10 cellular contexts compared by ENCODE assay signal in the genomic region with DNA sequence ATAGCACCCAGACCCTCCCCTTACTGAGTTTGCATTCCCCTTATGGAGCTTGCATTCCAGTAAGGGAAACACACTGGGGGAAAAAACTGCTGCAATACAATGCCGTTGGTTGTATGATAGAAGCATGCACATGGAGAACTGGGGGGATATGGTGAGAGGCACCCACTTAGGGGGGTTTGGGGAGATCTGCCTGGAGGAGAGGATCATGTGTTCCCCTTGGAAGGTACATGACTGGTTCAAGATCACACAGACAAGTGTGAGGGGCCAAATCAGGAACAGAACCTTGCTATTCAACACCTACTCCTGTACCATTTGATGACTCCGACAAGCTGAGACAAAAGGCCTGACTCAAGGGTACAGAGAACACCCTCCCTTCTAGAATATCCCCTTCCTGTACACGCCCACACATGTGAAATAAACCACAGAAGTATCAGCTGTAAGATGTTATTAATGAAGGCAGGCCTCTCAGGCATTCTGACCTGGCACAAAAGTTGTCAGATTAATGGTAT.
DNase-seq lines count a peak whose midpoint lies in the region; ATAC-seq, FAIRE-seq and TF ChIP-seq lines count a peak whose summit lies in the region.
"Had no signal": no experiment of that assay in that cellular context is flagged by ENCODE, and none has a peak within 500 bp of the region (broad histone marks: within the 10 kb centered on the region; RNA-seq: fewer than 3 reads in every experiment).

No MANE protein-coding gene starts in this region.

- 58 to 72% methylated on average over 3 of the region's 3 CpGs for WGBS in gastroesophageal sphincter (ENCODE audit: low coverage in 1 of 2), 2 donors

- no peaks in the 10 kb centered on the region for H3K27me3 ChIP-seq in gastroesophageal sphincter

- ATAC-seq in HG02884 (IDR thresholded peaks at IDR 0.05; ENCODE audit: unreplicated experiment) (peak; percentile 64), T-helper 17 cell (peak; percentile 46), gastroesophageal sphincter (no peak)

- no peak for TF ChIP-seq POLR2A in gastroesophageal sphincter (IDR thresholded peaks at IDR 0.05)

- no peak for TF ChIP-seq EP300 in gastroesophageal sphincter (IDR thresholded peaks at IDR 0.05)

- no peak overlapping the region for H3K27ac Mint-ChIP-seq in T-helper 17 cell

- H3K9me3 ChIP-seq in T-helper 17 cell (ENCODE audit: control insufficient read depth, low read length, poor library complexity, severe bottlenecking), result no peaks in the 10 kb centered on the region
- H3K9me3 ChIP-seq in gastroesophageal sphincter, result no peaks in the 10 kb centered on the region
- H3K9me3 ChIP-seq: BE2C had no signal

- H3K27me3 Mint-ChIP-seq in T-helper 17 cell, result peaks cover 41% of the 10 kb centered on the region

- peak; percentile 1 for DNase-seq in stimulated activated CD4-positive, alpha-beta T cell treated with anti-CD3 and anti-CD28 coated beads, Interleukin-2, amount 100 ng/mL, for 4 hours (ENCODE audit: low read depth)
- no peak for DNase-seq in stimulated activated CD4-positive, alpha-beta T cell treated with anti-CD3 and anti-CD28 coated beads, Interleukin-4, amount 100 ng/mL, for 24 hours
- DNase-seq in T-helper 17 cell (no peak), urothelium cell line (ENCODE audit: low spot score) (no peak), SHP77 treated with DMSO at 0.1 percent for 48 hours (lab: John Stamatoyannopoulos, UW) (no peak), DMS79 treated with DMSO at 0.1 percent for 48 hours (lab: John Stamatoyannopoulos, UW) (no peak)
- DNase-seq: BE2C had no signal

- H3K4me1 ChIP-seq in gastroesophageal sphincter, result no peaks in the 10 kb centered on the region
- H3K4me1 ChIP-seq: BE2C had no signal

- no peak overlapping the region for H3K4me3 Mint-ChIP-seq in T-helper 17 cell

- H3K36me3 ChIP-seq in gastroesophageal sphincter, result no peaks in the 10 kb centered on the region
- H3K36me3 ChIP-seq: BE2C had no signal

- no peak overlapping the region for H3K27ac ChIP-seq in gastroesophageal sphincter

- H3K4me1 Mint-ChIP-seq in T-helper 17 cell, result peaks cover 8% of the 10 kb centered on the region

- H3K4me3 ChIP-seq in gastroesophageal sphincter, result no peak overlapping the region

- FAIRE-seq in urothelium cell line (lab: Jason Lieb, UNC), result peak; percentile 40
- FAIRE-seq: endothelial cell of umbilical vein had no signal

- no peak for TF ChIP-seq CTCF in gastroesophageal sphincter (IDR thresholded peaks at IDR 0.05)

- H3K36me3 Mint-ChIP-seq in T-helper 17 cell (ENCODE audit: low read depth), result no peaks in the 10 kb centered on the region
